ENCODE assay signal across 14 cellular contexts in genomic region chr19:51196181-51196580, GRCh38. TPM values are rescaled to one million over a fixed set of nuclear protein-coding genes. Genes with fewer than 3 reads are reported as not detected.
DNase-seq lines count a peak whose midpoint lies in the region; ATAC-seq and TF ChIP-seq lines count a peak whose summit lies in the region.
"Had no signal": no experiment of that assay in that cellular context is flagged by ENCODE, and none has a peak within 500 bp of the region (broad histone marks: within the 10 kb centered on the region; RNA-seq: fewer than 3 reads in every experiment).

No MANE protein-coding gene starts in this region.

- ATAC-seq in activated CD8-positive, alpha-beta memory T cell treated with anti-CD3 and anti-CD28 coated beads, Interleukin-2, amount 10 ng/mL, durations not matched to agents 7 days and 5 days, result no peak
- ATAC-seq in HG03025 (IDR thresholded peaks at IDR 0.05; ENCODE audit: low FRiP score, unreplicated experiment), result no peak

- H3K36me3 Mint-ChIP-seq in activated CD8-positive, alpha-beta memory T cell treated with anti-CD3 and anti-CD28 coated beads, Interleukin-2, amount 10 ng/mL, durations not matched to agents 7 days and 5 days, result no peaks in the 10 kb centered on the region
- H3K36me3 Mint-ChIP-seq in osteocyte (ENCODE audit: unreplicated experiment), result no peaks in the 10 kb centered on the region
- H3K36me3 Mint-ChIP-seq: CD4-positive, CD25-positive, alpha-beta regulatory T cell had no signal

- H3K4me3 Mint-ChIP-seq in activated CD8-positive, alpha-beta memory T cell treated with anti-CD3 and anti-CD28 coated beads, Interleukin-2, amount 10 ng/mL, durations not matched to agents 7 days and 5 days, result no peak overlapping the region
- H3K4me3 Mint-ChIP-seq in osteocyte (ENCODE audit: unreplicated experiment), result no peak overlapping the region

- no peaks in the 10 kb centered on the region for H3K9me3 Mint-ChIP-seq in activated CD8-positive, alpha-beta memory T cell treated with anti-CD3 and anti-CD28 coated beads, Interleukin-2, amount 10 ng/mL, durations not matched to agents 7 days and 5 days (ENCODE audit: low read depth)
- no peaks in the 10 kb centered on the region for H3K9me3 Mint-ChIP-seq in osteocyte (ENCODE audit: unreplicated experiment)

- peaks cover 16% of the 10 kb centered on the region for H3K27me3 Mint-ChIP-seq in activated CD8-positive, alpha-beta memory T cell treated with anti-CD3 and anti-CD28 coated beads, Interleukin-2, amount 10 ng/mL, durations not matched to agents 7 days and 5 days
- H3K27me3 Mint-ChIP-seq in osteocyte (ENCODE audit: unreplicated experiment), result no peaks in the 10 kb centered on the region

- CTCF ChIA-PET in activated CD8-positive, alpha-beta memory T cell treated with anti-CD3 and anti-CD28 coated beads, Interleukin-2, amount 10 ng/mL, durations not matched to agents 7 days and 5 days (lab: Charles Lee), result interaction anchor here (0.7 to 4.4 kb wide), 2 partner anchors 64 to 658 kb away, joined by 3 to 28 read pairs; no protein-coding TSS in a partner anchor

- no peak overlapping the region for H3K27ac Mint-ChIP-seq in activated CD8-positive, alpha-beta memory T cell treated with anti-CD3 and anti-CD28 coated beads, Interleukin-2, amount 10 ng/mL, durations not matched to agents 7 days and 5 days
- H3K27ac Mint-ChIP-seq in osteocyte (ENCODE audit: unreplicated experiment), result no peak overlapping the region
- H3K27ac Mint-ChIP-seq: CD4-positive, CD25-positive, alpha-beta regulatory T cell had no signal

- peak; percentile 44 for DNase-seq in activated CD8-positive, alpha-beta memory T cell treated with anti-CD3 and anti-CD28 coated beads, Interleukin-2, amount 10 ng/mL, durations not matched to agents 7 days and 5 days
- DNase-seq in activated CD8-positive, alpha-beta memory T cell treated with anti-CD3 and anti-CD28 coated beads, Interleukin-2, amount 50 U/mL, for 4 hours, result no peak
- DNase-seq in RPMI7951 (ENCODE audit: low read depth) (peak; percentile 29), osteocyte (ENCODE audit: extremely low spot score, unreplicated experiment) (peak; percentile 8), GOT3 (lab: John Stamatoyannopoulos, UW) (no peak), RPMI8226 (no peak)
- DNase-seq: 8988T, AML-193, DMS 273 treated with DMSO at 0.1 percent for 48 hours, KBM-7 had no signal

- peaks cover 27% of the 10 kb centered on the region for H3K4me1 Mint-ChIP-seq in activated CD8-positive, alpha-beta memory T cell treated with anti-CD3 and anti-CD28 coated beads, Interleukin-2, amount 10 ng/mL, durations not matched to agents 7 days and 5 days
- H3K4me1 Mint-ChIP-seq in osteocyte (ENCODE audit: unreplicated experiment), result no peaks in the 10 kb centered on the region

- TF ChIP-seq CTCF in osteocyte (IDR thresholded peaks at IDR 0.05), result no peak

RNA-seq across cellular contexts. Expression of gene CD33, which starts 28.7 kb away (rescaled TPM):
- 1 to 10 TPM in 1 of 2 experiments, under 1 TPM in 1; 0.96 to 6.2 TPM for total RNA-seq in activated CD8-positive, alpha-beta memory T cell treated with anti-CD3 and anti-CD28 coated beads, Interleukin-2, amount 10 ng/mL, durations not matched to agents 7 days and 5 days
- 2.1 and 2.4 TPM in 2 replicates for total RNA-seq in RPMI7951 (2014; rRNA removed; shearing (Covaris generic))
- not detected in 2 replicates for total RNA-seq in osteocyte
- total RNA-seq: H1 had no signal

RNA-seq across cellular contexts. Expression of gene SIGLEC7, which starts 54.1 kb away (rescaled TPM):
- total RNA-seq in activated CD8-positive, alpha-beta memory T cell treated with anti-CD3 and anti-CD28 coated beads, Interleukin-2, amount 10 ng/mL, durations not matched to agents 7 days and 5 days, result not detected
- total RNA-seq in RPMI7951 (2014; rRNA removed; shearing (Covaris generic)), result not detected in 2 replicates
- not detected in 2 replicates for total RNA-seq in osteocyte
- total RNA-seq: CD4-positive, CD25-positive, alpha-beta regulatory T cell; Daoy; H1 had no signal

RNA-seq across cellular contexts. Expression of gene SIGLECL1, which starts 54.7 kb away (rescaled TPM):
- not detected for total RNA-seq in activated CD8-positive, alpha-beta memory T cell treated with anti-CD3 and anti-CD28 coated beads, Interleukin-2, amount 10 ng/mL, durations not matched to agents 7 days and 5 days
- not detected in 2 replicates for total RNA-seq in RPMI7951 (2014; rRNA removed; shearing (Covaris generic))
- not detected in 2 replicates for total RNA-seq in osteocyte
- total RNA-seq: CD4-positive, CD25-positive, alpha-beta regulatory T cell; H1 had no signal

Comparison
In these comparisons a context has a peak if more than half of its experiments do, and no peak if none do; other contexts are left out.
1. DNase-seq: peak in activated CD8-positive, alpha-beta memory T cell treated with anti-CD3 and anti-CD28 coated beads, Interleukin-2, amount 10 ng/mL, durations not matched to agents 7 days and 5 days (single experiment), RPMI7951 (single experiment) and osteocyte (single experiment); none in activated CD8-positive, alpha-beta memory T cell treated with anti-CD3 and anti-CD28 coated beads, Interleukin-2, amount 50 U/mL, for 4 hours (single experiment), GOT3 (single experiment) and RPMI8226 (single experiment).